ENCODE assay signal across 10 cellular contexts in the genomic region with DNA sequence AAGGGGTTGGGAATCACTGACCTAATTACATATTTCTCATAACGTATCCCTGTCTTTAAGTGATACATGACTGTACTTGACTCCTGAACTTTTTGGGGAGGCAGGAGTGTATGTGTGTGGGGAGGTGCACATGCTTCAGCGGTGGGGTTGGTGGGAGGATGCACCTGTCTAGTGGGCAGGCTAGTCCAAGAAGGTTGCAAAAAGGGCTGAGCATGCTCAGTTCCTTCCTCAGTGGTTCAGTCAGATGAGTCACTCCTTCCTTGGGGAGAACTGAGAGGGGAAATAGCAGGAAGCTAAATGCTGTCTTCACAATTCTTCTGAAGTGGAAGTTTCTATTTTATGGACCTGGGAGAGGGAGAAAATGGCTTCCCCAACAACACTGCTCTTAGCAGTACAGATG. TPM values are rescaled to one million over a fixed set of nuclear protein-coding genes. Genes with fewer than 3 reads are reported as not detected.
DNase-seq lines count a peak whose midpoint lies in the region; ATAC-seq and TF ChIP-seq lines count a peak whose summit lies in the region.
"Had no signal": no experiment of that assay in that cellular context is flagged by ENCODE, and none has a peak within 500 bp of the region (broad histone marks: within the 10 kb centered on the region; RNA-seq: fewer than 3 reads in every experiment).

No MANE protein-coding gene starts in this region.

- H3K36me3 Mint-ChIP-seq in activated CD8-positive, alpha-beta T cell treated with anti-CD3 and anti-CD28 coated beads for 36 hours (ENCODE audit: low read depth) = no peaks in the 10 kb centered on the region

- no peak overlapping the region for H3K56ac ChIP-seq in IMR-90 (ENCODE audit: extremely low read depth, insufficient read depth, low read length)

- H3K4me3 ChIP-seq in IMR-90 (ENCODE audit: insufficient read depth, low read depth, low read length) (no peak overlapping the region), mesodermal cell (ENCODE audit: extremely low read depth, insufficient read depth, low read length, poor library complexity, severe bottlenecking) (no peak overlapping the region), psoas muscle (no peak overlapping the region)
- H3K4me3 ChIP-seq: vagina had no signal

- H3K27ac Mint-ChIP-seq in activated CD8-positive, alpha-beta T cell treated with anti-CD3 and anti-CD28 coated beads for 36 hours = peak overlapping the region; percentile 64

- H3K9me1 ChIP-seq in IMR-90 (ENCODE audit: insufficient read depth, low read length) = peaks cover 15% of the 10 kb centered on the region; the same call in 1 of the 2 replicates

- no peak overlapping the region for H2AK9ac ChIP-seq in IMR-90 (replicated peaks; ENCODE audit: low read depth, low read length, poor library complexity)

- H3K27me3 ChIP-seq in IMR-90 (ENCODE audit: control insufficient read depth, insufficient read depth, low read length) (no peaks in the 10 kb centered on the region), psoas muscle (ENCODE audit: insufficient read depth in 3 of 3, low read length in 2 of 3) (no peaks in the 10 kb centered on the region)
- H3K27me3 ChIP-seq: vagina had no signal

- H3K4me3 Mint-ChIP-seq in activated CD8-positive, alpha-beta T cell treated with anti-CD3 and anti-CD28 coated beads for 36 hours = no peak overlapping the region

- H3K18ac ChIP-seq in IMR-90 (ENCODE audit: low read depth, low read length) = peak overlapping the region; percentile 51; the same call in 1 of the 2 replicates

- POLR2A ChIA-PET in IMR-90 (lab: Charles Lee; ENCODE audit: unreplicated experiment) = no interaction called here
- POLR2A ChIA-PET in activated CD8-positive, alpha-beta T cell treated with anti-CD3 and anti-CD28 coated beads for 36 hours (lab: Charles Lee) = no interaction called here

- CTCF ChIA-PET in IMR-90 (lab: Yijun Ruan, JAX) = no interaction called here
- CTCF ChIA-PET in activated CD8-positive, alpha-beta T cell treated with anti-CD3 and anti-CD28 coated beads for 36 hours (lab: Charles Lee) = no interaction called here

- no peaks in the 10 kb centered on the region for H3K9me3 Mint-ChIP-seq in activated CD8-positive, alpha-beta T cell treated with anti-CD3 and anti-CD28 coated beads for 36 hours

- DNase-seq in Caki2 (ENCODE audit: low read depth) (peak; percentile 69), IMR-90 (peak; percentile 46), psoas muscle (no peak), DMS114 treated with DMSO at 0.1 percent for 48 hours (lab: John Stamatoyannopoulos, UW; ENCODE audit: unreplicated experiment) (no peak)
- DNase-seq in activated CD8-positive, alpha-beta T cell treated with anti-CD3 and anti-CD28 coated beads for 36 hours = peak; percentile 54

- intact Hi-C loops in IMR-90 (cut with micrococcal nuclease) (no loop called here), psoas muscle (cut with DNase I) (loop anchor here in 1 of 2 donors (5.0 kb wide), 1 partner anchor 202 kb away; no protein-coding TSS in a partner anchor)
- intact Hi-C loops in activated CD8-positive, alpha-beta T cell treated with anti-CD3 and anti-CD28 coated beads for 36 hours (cut with micrococcal nuclease) = loop anchor here (10.0 kb wide), 1 partner anchor 119 kb away; a partner anchor contains a TSS

- H3K14ac ChIP-seq in IMR-90 (replicated peaks; ENCODE audit: low read depth, low read length) = peak overlapping the region; percentile 43; the same call in 1 of the 2 replicates

- no peaks in the 10 kb centered on the region for H3K79me1 ChIP-seq in IMR-90 (ENCODE audit: low read depth in 1 of 2, low read length in 2 of 2)

- BruUV-seq in IMR-90 (replicated peaks; lab: Mats Ljungman, UMichigan) = no TSS peak

- peak overlapping the region; percentile 50 for H2BK5ac ChIP-seq in IMR-90 (ENCODE audit: low read depth, low read length, poor library complexity, severe bottlenecking)

- H4K8ac ChIP-seq in IMR-90 (ENCODE audit: low read depth in 2 of 2, low read length in 2 of 2) = peak overlapping the region in 1 of 2 experiments; percentile 60; a peak in 2 of 4 replicates

- H2BK15ac ChIP-seq in IMR-90 (ENCODE audit: low read depth, low read length) = peak overlapping the region; percentile 47; the same call in 2 of the 3 replicates

- no peak overlapping the region for H3K9ac ChIP-seq in IMR-90 (ENCODE audit: low read depth, low read length)
- H3K9ac ChIP-seq: KMS-11 had no signal

- peak overlapping the region; percentile 75 for H2BK20ac ChIP-seq in IMR-90 (ENCODE audit: low read depth, low read length)

- H2BK120ac ChIP-seq in IMR-90 (ENCODE audit: low read depth, low read length) = peak overlapping the region; percentile 72

- H3K4me2 ChIP-seq in IMR-90 (ENCODE audit: low read depth, low read length) = peak overlapping the region; percentile 48; the same call in 1 of the 2 replicates
- H3K4me2 ChIP-seq: KMS-11 had no signal

- H3K23ac ChIP-seq in IMR-90 (ENCODE audit: low read depth, low read length) = no peak overlapping the region

- no peaks in the 10 kb centered on the region for H4K20me1 ChIP-seq in IMR-90 (ENCODE audit: insufficient read depth, low read length)

- peak overlapping the region; percentile 62 for H3K4ac ChIP-seq in IMR-90 (ENCODE audit: low read depth, low read length)

- dilution Hi-C loops in IMR-90 (cut with HindIII; ENCODE audit: low sequenced_read_pairs, unreplicated experiment) = no loop called here

- H4K5ac ChIP-seq in IMR-90 (ENCODE audit: low read depth, low read length) = no peak overlapping the region

- no peak for TF ChIP-seq POLR2A in IMR-90 (IDR thresholded peaks at IDR 0.05; ENCODE audit: low read depth, low read length)

- H3K27me3 Mint-ChIP-seq in activated CD8-positive, alpha-beta T cell treated with anti-CD3 and anti-CD28 coated beads for 36 hours = no peaks in the 10 kb centered on the region

- H3K9me3 ChIP-seq in IMR-90 (ENCODE audit: control insufficient read depth, insufficient read depth, low read length) (no peaks in the 10 kb centered on the region), mesodermal cell (ENCODE audit: control insufficient read depth, low read length) (no peaks in the 10 kb centered on the region), psoas muscle (no peaks in the 10 kb centered on the region)
- H3K9me3 ChIP-seq: vagina had no signal

- H3K27ac ChIP-seq in IMR-90 (ENCODE audit: insufficient read depth, low read length) (no peak overlapping the region), mesodermal cell (ENCODE audit: low read depth, low read length, severe bottlenecking) (peak overlapping the region; percentile 13), psoas muscle (no peak overlapping the region)
- H3K27ac ChIP-seq: KMS-11 had no signal

- in situ Hi-C loops in Caki2 (cut with HindIII; ENCODE audit: low pct_unique_long_range_greater_than_20kb, low sequenced_read_pairs) (no loop called here), IMR-90 (cut with MboI; ENCODE audit: low sequenced_read_pairs) (no loop called here)

- peak overlapping the region; percentile 28 for H2AFZ ChIP-seq in IMR-90 (replicated peaks; ENCODE audit: low read length, poor library complexity)

- ATAC-seq in IMR-90 (ENCODE audit: low read depth) (no peak), HG02798 (IDR thresholded peaks at IDR 0.05; ENCODE audit: poor library complexity, unreplicated experiment) (no peak), psoas muscle (no peak), GM18868 (IDR thresholded peaks at IDR 0.05; ENCODE audit: unreplicated experiment) (no peak)
- ATAC-seq in activated CD8-positive, alpha-beta T cell treated with anti-CD3 and anti-CD28 coated beads for 36 hours = peak; percentile 13

- H3K4me1 Mint-ChIP-seq in activated CD8-positive, alpha-beta T cell treated with anti-CD3 and anti-CD28 coated beads for 36 hours (ENCODE audit: low read depth) = peaks cover 68% of the 10 kb centered on the region

- H4K91ac ChIP-seq in IMR-90 (ENCODE audit: insufficient read depth, low read depth, low read length) = peak overlapping the region; percentile 71; the same call in 1 of the 2 replicates

- no CpG with 5 or more reads among the region's 2 CpGs for WGBS in IMR-90 (ENCODE audit: extremely low coverage in 2 of 2, insufficient read length in 1 of 2), 2 experiments
- 100% methylated on average over 1 of the region's 2 CpGs for WGBS in mesodermal cell (ENCODE audit: insufficient coverage in 2 of 2), 2 experiments
- WGBS in psoas muscle, 3 donors = 52 to 66% (median 58%) methylated on average over 2 of the region's 2 CpGs

- no peak for TF ChIP-seq RAD21 in IMR-90 (IDR thresholded peaks at IDR 0.05; ENCODE audit: low read length)

- H3K4me1 ChIP-seq in IMR-90 (ENCODE audit: control insufficient read depth, insufficient read depth, low read length) (peaks cover 11% of the 10 kb centered on the region), mesodermal cell (ENCODE audit: control insufficient read depth, insufficient read depth, low read length, poor library complexity, severe bottlenecking) (peaks cover 18% of the 10 kb centered on the region), psoas muscle (no peaks in the 10 kb centered on the region)

- H3K36me3 ChIP-seq in IMR-90 (ENCODE audit: control insufficient read depth, insufficient read depth, low read length) = no peaks in the 10 kb centered on the region
- no peaks in the 10 kb centered on the region for H3K36me3 ChIP-seq in mesodermal cell (ENCODE audit: control insufficient read depth, insufficient read depth, low read length)
- H3K36me3 ChIP-seq in psoas muscle (ENCODE audit: insufficient read depth in 1 of 2, low read depth in 1 of 2) = no peaks in the 10 kb centered on the region
- H3K36me3 ChIP-seq: vagina had no signal

- TF ChIP-seq CTCF in IMR-90 (conservative IDR thresholded peaks at IDR 0.05; ENCODE audit: low read depth, low read length) (no peak), psoas muscle (IDR thresholded peaks at IDR 0.05) (no peak)
- TF ChIP-seq CTCF in activated CD8-positive, alpha-beta T cell treated with anti-CD3 and anti-CD28 coated beads for 36 hours (IDR thresholded peaks at IDR 0.05) = no peak

- peak overlapping the region; percentile 81; the same call in 1 of the 2 replicates for H2AK5ac ChIP-seq in IMR-90 (ENCODE audit: low read depth, low read length)

TF ChIP-seq in IMR-90, 13 proteins besides CTCF, POLR2A, EP300 and RAD21 (continues in another document):
- TF ChIP-seq RFX5 (IDR thresholded peaks at IDR 0.05; ENCODE audit: low read depth, low read length) (no peak), RCOR1 (IDR thresholded peaks at IDR 0.05; ENCODE audit: insufficient replicate concordance, low read length) (no peak), MAZ (IDR thresholded peaks at IDR 0.05; ENCODE audit: borderline replicate concordance, low read depth, low read length) (no peak)

RNA-seq across cellular contexts. Expression of a gene that starts 24.6 kb away (rescaled TPM):
- total RNA-seq in Caki2 (2014; rRNA removed; shearing (Covaris generic); ENCODE audit: low replicate concordance) = 6.5 and 7.7 TPM in 2 replicates
- total RNA-seq in IMR-90 (2012; rRNA removed) = 6.8 and 12.8 TPM in 2 replicates
- polyA plus RNA-seq in IMR-90 (2012; rRNA removed) = 2.1 and 3.1 TPM in 2 replicates
- 0.48 and 0.60 TPM in 2 replicates for polyA plus RNA-seq in IMR-90 (2012; cell fraction: cytosol; rRNA removed)
- polyA plus RNA-seq in IMR-90 (2012; cell fraction: nucleus; rRNA removed; ENCODE audit: low replicate concordance) = 0.53 and 2.2 TPM in 2 replicates
- 10 to 100 TPM; 16.6 TPM for total RNA-seq in activated CD8-positive, alpha-beta T cell treated with anti-CD3 and anti-CD28 coated beads for 36 hours
- 5.6 TPM for polyA plus RNA-seq in mesodermal cell (2013, experiment 1 of 2)
- 6.6 TPM for polyA plus RNA-seq in mesodermal cell (2013, experiment 2 of 2)
- total RNA-seq in psoas muscle = 10 to 100 TPM; 10.1 to 16.6 (median 13.2) TPM
- polyA plus RNA-seq in psoas muscle = 10 to 100 TPM in 1 of 3 donors, 1 to 10 TPM in 2; 4.4 to 13.8 (median 4.9) TPM

Comparison
In these comparisons a context has a peak if more than half of its experiments do, and no peak if none do; other contexts are left out.
1. DNase-seq: peak in Caki2 (single experiment), IMR-90 (single experiment) and activated CD8-positive, alpha-beta T cell treated with anti-CD3 and anti-CD28 coated beads for 36 hours (single experiment); none in psoas muscle (0 of 2) and DMS114 treated with DMSO at 0.1 percent for 48 hours (single experiment).